ENCODE assay signal across 10 cellular contexts in the genomic region with DNA sequence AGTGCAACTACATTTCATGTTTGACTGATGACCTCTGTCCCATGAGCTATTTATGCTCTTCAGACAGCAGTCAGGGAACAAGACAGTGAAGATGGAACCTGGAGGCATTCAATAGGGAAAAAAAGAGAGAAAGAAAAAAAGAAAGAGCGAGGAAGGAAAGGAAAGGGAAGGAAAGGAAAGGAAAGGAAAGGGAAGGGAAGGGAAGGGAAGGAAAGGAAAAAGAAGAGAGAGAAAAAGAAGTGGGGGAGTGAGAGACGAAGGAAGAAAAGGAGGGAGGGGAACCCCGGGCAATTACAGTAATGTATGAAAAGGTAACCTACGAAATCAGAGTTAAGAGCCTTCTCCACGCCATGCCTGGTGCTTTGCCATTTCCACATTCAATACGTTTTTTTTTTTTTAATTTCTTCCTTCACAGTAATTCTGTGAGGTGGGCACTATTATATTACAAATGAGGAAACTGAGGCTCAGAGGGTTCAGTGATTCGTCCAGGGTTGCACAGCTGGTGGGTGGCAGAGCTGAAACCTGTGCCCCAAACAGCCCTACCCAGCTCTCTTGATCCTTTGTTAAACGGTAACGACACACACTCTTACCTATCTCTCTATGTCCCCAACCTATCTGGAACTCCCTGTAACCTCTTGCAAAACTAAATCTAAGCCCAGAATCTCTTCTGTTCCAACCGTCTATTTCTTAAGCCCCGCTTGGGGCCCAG. TPM values are rescaled to one million over a fixed set of nuclear protein-coding genes. Genes with fewer than 3 reads are reported as not detected.
DNase-seq lines count a peak whose midpoint lies in the region; ATAC-seq and TF ChIP-seq lines count a peak whose summit lies in the region.
"Had no signal": no experiment of that assay in that cellular context is flagged by ENCODE, and none has a peak within 500 bp of the region (broad histone marks: within the 10 kb centered on the region; RNA-seq: fewer than 3 reads in every experiment).

No MANE protein-coding gene starts in this region.

- peaks cover 11% of the 10 kb centered on the region for H3K27me3 Mint-ChIP-seq in T-helper 2 cell treated with Interferon-gamma antibody and Interleukin-4, amounts not matched to agents 5 μg/mL and 100 μg/mL, for 36 hours (ENCODE audit: low read depth)

- H3K4me3 ChIP-seq in adipocyte (ENCODE audit: low read length), result peak overlapping the region; percentile 72
- H3K4me3 ChIP-seq in liver (ENCODE audit: low read depth in 1 of 3, low read length in 3 of 3), result peak overlapping the region; percentile 40 to 58 (median 41)
- H3K4me3 ChIP-seq in thoracic aorta, result peak overlapping the region; percentile 75
- H3K4me3 ChIP-seq: A549 had no signal

- H3K36me3 ChIP-seq in adipocyte (ENCODE audit: control insufficient read depth, insufficient read depth, low read length, severe bottlenecking), result no peaks in the 10 kb centered on the region
- no peaks in the 10 kb centered on the region for H3K36me3 ChIP-seq in liver (ENCODE audit: control insufficient read depth in 4 of 4, insufficient read depth in 3 of 4, low read depth in 1 of 4, low read length in 3 of 4)
- no peaks in the 10 kb centered on the region for H3K36me3 ChIP-seq in thoracic aorta

- H3K4me3 Mint-ChIP-seq in T-helper 2 cell treated with Interferon-gamma antibody and Interleukin-4, amounts not matched to agents 5 μg/mL and 100 μg/mL, for 36 hours, result peak overlapping the region; percentile 81

- H3K27ac ChIP-seq in liver (ENCODE audit: low read depth in 1 of 2, low read length in 2 of 2) (peak overlapping the region; percentile 68 to 77), thoracic aorta (peak overlapping the region in 1 of 2 donors; percentile 41)
- H3K27ac ChIP-seq: A549 had no signal

- no peaks in the 10 kb centered on the region for H3K9me3 Mint-ChIP-seq in T-helper 2 cell treated with Interferon-gamma antibody and Interleukin-4, amounts not matched to agents 5 μg/mL and 100 μg/mL, for 36 hours

- H3K27ac Mint-ChIP-seq in T-helper 2 cell treated with Interferon-gamma antibody and Interleukin-4, amounts not matched to agents 5 μg/mL and 100 μg/mL, for 36 hours, result peak overlapping the region; percentile 76

- DNase-seq in T-helper 2 cell treated with Interferon-gamma antibody and Interleukin-4, amounts not matched to agents 5 μg/mL and 100 μg/mL, for 36 hours (ENCODE audit: low spot score), result no peak
- DNase-seq in T-helper 2 cell (no peak), adipocyte (ENCODE audit: low read depth) (no peak), thoracic aorta (ENCODE audit: low spot score) (no peak), NCI-H128 (lab: John Stamatoyannopoulos, UW; ENCODE audit: unreplicated experiment) (no peak), GM19238 (ENCODE audit: insufficient read length, low spot score) (no peak), hepatic stellate cell (ENCODE audit: low spot score) (no peak)
- DNase-seq: activated CD4-positive, alpha-beta T cell treated with anti-CD3 and anti-CD28 coated beads for 1 hour had no signal

- H3K27me3 ChIP-seq in adipocyte (replicated peaks; ENCODE audit: control insufficient read depth, insufficient read depth, low read length) (no peaks in the 10 kb centered on the region), liver (ENCODE audit: control insufficient read depth in 4 of 4, insufficient read depth in 4 of 4, low read length in 3 of 4) (no peaks in the 10 kb centered on the region), thoracic aorta (replicated peaks; ENCODE audit: insufficient read depth) (no peaks in the 10 kb centered on the region)

- H3K4me1 ChIP-seq in adipocyte (ENCODE audit: control insufficient read depth, insufficient read depth, low read length), result peaks cover 30% of the 10 kb centered on the region
- peaks cover 0 to 6% (median 3%) of the 10 kb centered on the region in 4 donors for H3K4me1 ChIP-seq in liver (ENCODE audit: control insufficient read depth in 4 of 4, insufficient read depth in 4 of 4, low read length in 3 of 4)
- H3K4me1 ChIP-seq in thoracic aorta (ENCODE audit: control insufficient read depth in 1 of 2, low read depth in 2 of 2), result peaks cover 4 to 19% of the 10 kb centered on the region in 2 donors
- H3K4me1 ChIP-seq: A549 had no signal

- no peaks in the 10 kb centered on the region for H3K36me3 Mint-ChIP-seq in T-helper 2 cell treated with Interferon-gamma antibody and Interleukin-4, amounts not matched to agents 5 μg/mL and 100 μg/mL, for 36 hours (ENCODE audit: low read depth)

- peaks cover 52% of the 10 kb centered on the region for H3K4me1 Mint-ChIP-seq in T-helper 2 cell treated with Interferon-gamma antibody and Interleukin-4, amounts not matched to agents 5 μg/mL and 100 μg/mL, for 36 hours (ENCODE audit: low read depth)

- no peak for ATAC-seq in thoracic aorta (ENCODE audit: insufficient number of reproducible peaks, low FRiP score, low read depth)
- ATAC-seq: A549 had no signal

- TF ChIP-seq CTCF in liver (IDR thresholded peaks at IDR 0.05; ENCODE audit: low read depth, low read length, missing input control) (no peak), thoracic aorta (IDR thresholded peaks at IDR 0.05) (no peak)

- H3K9ac ChIP-seq in adipocyte (ENCODE audit: low read length) (peak overlapping the region; percentile 82), liver (ENCODE audit: low read depth in 1 of 2, low read length in 2 of 2) (peak overlapping the region; percentile 22 to 57)

- H3K9me3 ChIP-seq in adipocyte (ENCODE audit: control insufficient read depth, low read length), result no peaks in the 10 kb centered on the region
- no peaks in the 10 kb centered on the region for H3K9me3 ChIP-seq in liver (ENCODE audit: control insufficient read depth in 4 of 4, low read length in 3 of 4)
- no peaks in the 10 kb centered on the region for H3K9me3 ChIP-seq in thoracic aorta
- H3K9me3 ChIP-seq: A549 had no signal

- TF ChIP-seq RAD21 in liver (IDR thresholded peaks at IDR 0.05), result no peak

- 47% methylated on average over 11 of the region's 11 CpGs for WGBS in liver

TF ChIP-seq in liver, 16 proteins besides CTCF, POLR2A, EP300 and RAD21:
- TF ChIP-seq TAF1 (conservative IDR thresholded peaks at IDR 0.05) (no peak), HNF4A (conservative IDR thresholded peaks at IDR 0.05) (peak in 1 of 2 donors; percentile 13)
- TF ChIP-seq, protein P1, sequence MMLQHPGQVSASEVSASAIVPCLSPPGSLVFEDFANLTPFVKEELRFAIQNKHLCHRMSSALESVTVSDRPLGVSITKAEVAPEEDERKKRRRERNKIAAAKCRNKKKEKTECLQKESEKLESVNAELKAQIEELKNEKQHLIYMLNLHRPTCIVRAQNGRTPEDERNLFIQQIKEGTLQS (IDR thresholded peaks at IDR 0.05), result no peak
TF ChIP-seq in liver: peak in this region for 1.

RNA-seq across cellular contexts. Expression of gene ETS1, which starts 39.3 kb away (rescaled TPM):
- total RNA-seq in liver, result 10 to 100 TPM; 24.2 to 30.0 TPM
- polyA plus RNA-seq in liver, result 10 to 100 TPM in 1 of 2 donors, 1 to 10 TPM in 1; 4.8 to 16.5 TPM
- 100 to 1,000 TPM in 1 of 2 donors, 10 to 100 TPM in 1; 33.6 to 116 TPM for total RNA-seq in thoracic aorta
